In genomic region chr3:9916734-9917680, GRCh38 we compare ENCODE assay signal across 1 cellular context.
A peak's percentile ranks its signal among the peaks of the same experiment; 100 is the strongest.
TF ChIP-seq lines count a peak whose summit lies in the region.

Gene IL17RC, plus strand, starts transcription at chr3:9917098. Its CDS starts 218 bp downstream, at chr3:9917316.

TF ChIP-seq in HepG2, 621 proteins besides CTCF, POLR2A, EP300 and RAD21 (continued from another document):
- TF ChIP-seq ZNF687 (CRISPR knock-in tag; IDR thresholded peaks at IDR 0.05) (peak; percentile 83), RBFOX2 (IDR thresholded peaks at IDR 0.05; ENCODE audit: low read depth, low read length) (0 out of 2 replicates have a peak, but pooled peaks have one; percentile 20), ZIK1 (CRISPR knock-in tag; IDR thresholded peaks at IDR 0.05; ENCODE audit: borderline replicate concordance, low read depth) (no peak; the same call in 1 of the 2 replicates), ZNF674 (CRISPR knock-in tag; IDR thresholded peaks at IDR 0.05; ENCODE audit: low read depth) (0 out of 2 replicates have a peak, but pooled peaks have one; percentile 63), ARID5B (CRISPR knock-in tag; IDR thresholded peaks at IDR 0.05) (peak; percentile 29), BCL6 (CRISPR knock-in tag; IDR thresholded peaks at IDR 0.05) (0 out of 2 replicates have a peak, but pooled peaks have one; percentile 11)
